In the genomic region with DNA sequence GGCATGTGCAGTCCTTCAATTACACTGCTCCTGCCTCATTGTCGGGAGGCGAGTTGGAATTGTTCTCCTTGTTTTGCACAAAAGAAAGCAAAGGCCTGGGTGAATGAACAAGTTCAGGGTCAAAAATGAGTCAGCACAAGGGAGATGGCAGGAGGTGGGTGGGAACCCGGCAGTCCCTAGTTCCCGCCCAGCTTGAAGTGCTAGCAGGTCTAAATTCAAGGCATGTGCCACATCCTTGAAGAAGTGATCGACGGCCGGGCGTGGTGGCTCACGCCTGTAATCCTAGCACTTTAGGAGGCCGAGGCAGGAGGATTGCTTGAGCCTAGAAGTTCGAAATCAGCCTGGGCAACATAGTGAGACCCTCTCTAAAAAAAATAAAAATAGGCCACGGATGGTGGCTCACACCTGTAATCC, we compare ENCODE assay signal across 11 cellular contexts. TPM values are rescaled to one million over a fixed set of nuclear protein-coding genes. Genes with fewer than 3 reads are reported as not detected.
A peak's percentile ranks its signal among the peaks of the same experiment; 100 is the strongest.
DNase-seq lines count a peak whose midpoint lies in the region; ATAC-seq, FAIRE-seq and TF ChIP-seq lines count a peak whose summit lies in the region.
"Had no signal": no experiment of that assay in that cellular context is flagged by ENCODE, and none has a peak within 500 bp of the region (broad histone marks: within the 10 kb centered on the region; RNA-seq: fewer than 3 reads in every experiment).

No MANE protein-coding gene starts in this region.

- TF ChIP-seq CTCF in endothelial cell of umbilical vein (IDR thresholded peaks at IDR 0.05; ENCODE audit: extremely low read depth in 1 of 2, insufficient read depth in 1 of 2, low read depth in 1 of 2, low read length in 2 of 2), result no peak
- TF ChIP-seq CTCF in mucosa of descending colon (IDR thresholded peaks at IDR 0.05), result no peak

- H3K36me3 ChIP-seq in endothelial cell of umbilical vein (ENCODE audit: control insufficient read depth in 2 of 2, extremely low read depth in 1 of 2, insufficient read depth in 2 of 2, low read length in 2 of 2) (no peaks in the 10 kb centered on the region), mucosa of descending colon (ENCODE audit: low read depth) (no peaks in the 10 kb centered on the region)
- H3K36me3 ChIP-seq: heart right ventricle had no signal

- H3K9ac ChIP-seq in endothelial cell of umbilical vein (replicated peaks; ENCODE audit: extremely low read depth, insufficient read depth, low read length), result no peak overlapping the region

- peak overlapping the region; percentile 10 for H2AFZ ChIP-seq in endothelial cell of umbilical vein (ENCODE audit: low read depth, low read length)

- no peaks in the 10 kb centered on the region for H3K9me1 ChIP-seq in endothelial cell of umbilical vein (replicated peaks; ENCODE audit: control insufficient read depth, extremely low read depth, insufficient read depth, low read length)

- H3K79me2 ChIP-seq in endothelial cell of umbilical vein (ENCODE audit: control insufficient read depth, insufficient read depth, low read length), result no peaks in the 10 kb centered on the region

- H3K4me1 ChIP-seq in endothelial cell of umbilical vein (ENCODE audit: control insufficient read depth, extremely low read depth, insufficient read depth, low read length) (peaks cover 23% of the 10 kb centered on the region), mucosa of descending colon (ENCODE audit: low read depth) (peaks cover 9% of the 10 kb centered on the region)

- H3K9me3 ChIP-seq in endothelial cell of umbilical vein (replicated peaks; ENCODE audit: control insufficient read depth, insufficient read depth, low read length) (no peaks in the 10 kb centered on the region), mucosa of descending colon (no peaks in the 10 kb centered on the region)

- H3K4me3 ChIP-seq in endothelial cell of umbilical vein (replicated peaks in 1 of 3; ENCODE audit: insufficient read depth in 1 of 3, low read depth in 1 of 3, low read length in 3 of 3) (no peak overlapping the region), mucosa of descending colon (no peak overlapping the region)
- H3K4me3 ChIP-seq: heart right ventricle had no signal

- no peaks in the 10 kb centered on the region for H4K20me1 ChIP-seq in endothelial cell of umbilical vein (replicated peaks; ENCODE audit: control insufficient read depth, extremely low read depth, insufficient read depth, low read length)

- ATAC-seq in mucosa of descending colon (peak; percentile 70), HG02870 (IDR thresholded peaks at IDR 0.05; ENCODE audit: unreplicated experiment) (no peak), HG02642 (IDR thresholded peaks at IDR 0.05; ENCODE audit: poor library complexity, unreplicated experiment) (no peak)

- POLR2A ChIA-PET in endothelial cell of umbilical vein (lab: Charles Lee), result no interaction called here

- DNase-seq in EH (ENCODE audit: low read depth) (peak; percentile 66), NCI-H2227 treated with DMSO at 0.1 percent for 48 hours (lab: John Stamatoyannopoulos, UW) (peak; percentile 31), endothelial cell of umbilical vein (ENCODE audit: low read depth, low spot score) (peak; percentile 80), mucosa of descending colon (peak; percentile 66 to 68 (median 66)), NAMALWA (ENCODE audit: low spot score) (no peak)
- DNase-seq in stimulated activated CD4-positive, alpha-beta T cell treated with anti-CD3 and anti-CD28 coated beads, Interleukin-2, amount 100 ng/mL, for 48 hours, result no peak
- DNase-seq: activated CD4-positive, alpha-beta T cell treated with anti-CD3 and anti-CD28 coated beads for 1 hour; heart right ventricle had no signal

- BruUV-seq in endothelial cell of umbilical vein (replicated peaks; lab: Mats Ljungman, UMichigan), result no TSS peak

- no peak for TF ChIP-seq POLR2A in endothelial cell of umbilical vein (IDR thresholded peaks at IDR 0.05; ENCODE audit: low read depth, low read length)

- H3K4me2 ChIP-seq in endothelial cell of umbilical vein (ENCODE audit: insufficient read depth, low read length), result no peak overlapping the region

- H3K27me3 ChIP-seq in endothelial cell of umbilical vein (ENCODE audit: control insufficient read depth in 2 of 2, insufficient read depth in 2 of 2, low read length in 2 of 2), result no peaks in the 10 kb centered on the region
- H3K27me3 ChIP-seq: heart right ventricle had no signal

- peak overlapping the region; percentile 13 for H3K27ac ChIP-seq in endothelial cell of umbilical vein (ENCODE audit: insufficient read depth, low read depth, low read length)

- dilution Hi-C loops in endothelial cell of umbilical vein (cut with MboI; ENCODE audit: extremely low pct_ligation_motif_present, low sequenced_read_pairs), result no loop called here

- CTCF ChIA-PET in endothelial cell of umbilical vein (lab: Charles Lee), result interaction anchor here (0.7 to 1.5 kb wide), 6 partner anchors 8 to 117 kb away, joined by 3 to 4 read pairs (median 3); no protein-coding TSS in a partner anchor

- intact Hi-C loops in endothelial cell of umbilical vein (cut with micrococcal nuclease) (no loop called here), mucosa of descending colon (cut with DNase I, micrococcal nuclease) (loop anchor here (5.0 to 10.0 kb wide), 2 partner anchors 99 to 101 kb away; no protein-coding TSS in a partner anchor)

- peak; percentile 96 for FAIRE-seq in endothelial cell of umbilical vein (lab: Jason Lieb, UNC)
- FAIRE-seq: D721Med had no signal

TF ChIP-seq in endothelial cell of umbilical vein, 7 proteins besides CTCF, POLR2A, EP300 and RAD21:
- TF ChIP-seq EZH2 (IDR thresholded peaks at IDR 0.05; ENCODE audit: borderline replicate concordance, low read depth, low read length, severe bottlenecking) (no peak), POLR2AphosphoS5 (IDR thresholded peaks at IDR 0.05; ENCODE audit: insufficient read depth, low read depth, low read length) (peak; percentile 27), JUN (IDR thresholded peaks at IDR 0.05; ENCODE audit: borderline replicate concordance, insufficient read depth, insufficient read length, low read depth) (peak; percentile 51), MAX (IDR thresholded peaks at IDR 0.05; ENCODE audit: insufficient read depth, insufficient read length) (no peak), FOS (IDR thresholded peaks at IDR 0.05; ENCODE audit: borderline replicate concordance, insufficient read depth, low read length) (peak; percentile 72), GATA2 (IDR thresholded peaks at IDR 0.05; ENCODE audit: insufficient read depth, insufficient read length, low read depth, low read length) (no peak)

RNA-seq across cellular contexts. Expression of gene PTPN1, which starts 34.3 kb away (rescaled TPM):
- 57.7 and 64.3 TPM in 2 replicates for total RNA-seq in endothelial cell of umbilical vein
- 38.9 and 41.1 TPM in 2 replicates for polyA plus RNA-seq in endothelial cell of umbilical vein
- polyA plus RNA-seq in endothelial cell of umbilical vein (2011; cell fraction: cytosol; rRNA removed), result 46.3 and 46.5 TPM in 2 replicates
- polyA plus RNA-seq in endothelial cell of umbilical vein (2011; cell fraction: nucleus; rRNA removed), result 67.9 and 82.7 TPM in 2 replicates
- 54.6 and 69.0 TPM in 2 replicates for polyA plus RNA-seq in endothelial cell of umbilical vein (2012)
- polyA minus RNA-seq in endothelial cell of umbilical vein, result 38.9 and 47.4 TPM in 2 replicates
- 14.3 TPM for polyA minus RNA-seq in endothelial cell of umbilical vein (2011; cell fraction: cytosol; rRNA and poly(A)+ RNA removed)
- polyA minus RNA-seq in endothelial cell of umbilical vein (2011; cell fraction: nucleus; rRNA and poly(A)+ RNA removed), result 40.9 and 46.0 TPM in 2 replicates
- 10 to 100 TPM; 33.2 to 35.1 (median 33.4) TPM for total RNA-seq in mucosa of descending colon

Comparison
In these comparisons a context has a peak if more than half of its experiments do, and no peak if none do; other contexts are left out.
1. DNase-seq: peak in EH (single experiment), NCI-H2227 treated with DMSO at 0.1 percent for 48 hours (single experiment), endothelial cell of umbilical vein (single experiment) and mucosa of descending colon (3 of 3); none in NAMALWA (single experiment) and stimulated activated CD4-positive, alpha-beta T cell treated with anti-CD3 and anti-CD28 coated beads, Interleukin-2, amount 100 ng/mL, for 48 hours (0 of 2).